8 cellular contexts compared by ENCODE assay signal in genomic region chr1:23691499-23692307, GRCh38. TPM values are rescaled to one million over a fixed set of nuclear protein-coding genes. Genes with fewer than 3 reads are reported as not detected.
DNase-seq lines count a peak whose midpoint lies in the region; ATAC-seq and TF ChIP-seq lines count a peak whose summit lies in the region.

Gene RPL11, plus strand, starts transcription at chr1:23691806. Its CDS starts 18 bp downstream, at chr1:23691824.

- CTCF ChIA-PET in A673 (lab: Charles Lee), result interaction anchor here (0.5 to 1.0 kb wide), 5 partner anchors 12 to 834 kb away, joined by 3 read pairs; no protein-coding TSS in a partner anchor

- intact Hi-C loops in A673 (cut with micrococcal nuclease; ENCODE audit: unreplicated experiment), result no loop called here
- intact Hi-C loops in breast epithelium (cut with DNase I; ENCODE audit: low total_unique reads), result no loop called here

- H3K36me3 ChIP-seq in A673 (ENCODE audit: insufficient read depth, low read length, poor library complexity, severe bottlenecking) (peaks cover 43% of the 10 kb centered on the region), breast epithelium (no peaks in the 10 kb centered on the region)

- TF ChIP-seq POLR2A in breast epithelium (IDR thresholded peaks at IDR 0.05), result peak; percentile 84

- H3K9me3 ChIP-seq in A673 (ENCODE audit: low read depth, low read length, poor library complexity, severe bottlenecking) (no peaks in the 10 kb centered on the region), breast epithelium (peaks cover 0 to 6% of the 10 kb centered on the region in 2 donors), iPS-18c (ENCODE audit: control insufficient read depth, insufficient read depth, low read length) (no peaks in the 10 kb centered on the region)

- no peaks in the 10 kb centered on the region for H3K27me3 ChIP-seq in A673 (replicated peaks; ENCODE audit: insufficient read depth, low read depth, low read length, poor library complexity)
- no peaks in the 10 kb centered on the region for H3K27me3 ChIP-seq in breast epithelium

- peak; percentile 86 for ATAC-seq in GM18861 (IDR thresholded peaks at IDR 0.05; ENCODE audit: unreplicated experiment)
- peak; percentile 91 for ATAC-seq in HG03103 (IDR thresholded peaks at IDR 0.05; ENCODE audit: low read depth, unreplicated experiment)

- peak; percentile 79 for TF ChIP-seq CTCF in A673 (conservative IDR thresholded peaks at IDR 0.05; ENCODE audit: low read depth, low read length)
- peak; percentile 85 for TF ChIP-seq CTCF in VCaP (conservative IDR thresholded peaks at IDR 0.05)
- peak; percentile 69 to 90 (median 86) for TF ChIP-seq CTCF in breast epithelium (IDR thresholded peaks at IDR 0.05)

- H3K27ac ChIP-seq in A673 (ENCODE audit: low read depth, low read length, poor library complexity, severe bottlenecking) (peak within 1 kb of the TSS; percentile 93), VCaP (peak within 1 kb of the TSS; percentile 86), breast epithelium (peak within 1 kb of the TSS; percentile 85 to 90), skin epidermis (peak within 1 kb of the TSS; percentile 68 to 97 (median 90))

- no TSS peak for BruUV-seq in A673 (replicated peaks; lab: Mats Ljungman, UMichigan)

- peak; percentile 98 for DNase-seq in A673 (ENCODE audit: low spot score)
- peak; percentile 98 for DNase-seq in NCI-H2171 treated with DMSO at 0.1 percent for 48 hours (lab: John Stamatoyannopoulos, UW)
- DNase-seq in breast epithelium (ENCODE audit: low spot score in 2 of 2), result peak; percentile 94

- H3K4me1 ChIP-seq in A673 (ENCODE audit: insufficient read depth, low read length, poor library complexity, severe bottlenecking) (peaks cover 30% of the 10 kb centered on the region), breast epithelium (peaks cover 0 to 18% of the 10 kb centered on the region in 2 donors)

- POLR2A ChIA-PET in A673 (lab: Charles Lee; ENCODE audit: low non-redundant PET), result interaction anchor here (0.6 to 1.0 kb wide), 4 partner anchors 138 to 603 kb away, joined by 3 to 14 read pairs (median 3); partner anchors contain the start of gene HNRNPR

- H3K4me3 ChIP-seq in A673 (ENCODE audit: low read depth, low read length, poor library complexity, severe bottlenecking), result peak within 1 kb of the TSS; percentile 92
- peak within 1 kb of the TSS; percentile 65 to 94 (median 79) for H3K4me3 ChIP-seq in breast epithelium
- H3K4me3 ChIP-seq in iPS-18c (ENCODE audit: insufficient read depth, low read depth, low read length), result peak within 1 kb of the TSS; percentile 96
- peak within 1 kb of the TSS; percentile 62 to 93 (median 84) for H3K4me3 ChIP-seq in skin epidermis

RNA-seq across cellular contexts. Expression of gene RPL11, which starts in this region (rescaled TPM):
- total RNA-seq in A673 (2021) (1,180 and 1,206 TPM in 2 replicates), breast epithelium (1,000 to 10,000 TPM; 1,191 to 1,487 (median 1,340) TPM)

Comparison
In these comparisons a context has a peak if more than half of its experiments do, and no peak if none do; other contexts are left out.
1. Peak in every context shown above with its lines: DNase-seq, ATAC-seq, H3K4me3 ChIP-seq and H3K27ac ChIP-seq.